Comparison of ENCODE assay signal across 8 cellular contexts in the genomic region with DNA sequence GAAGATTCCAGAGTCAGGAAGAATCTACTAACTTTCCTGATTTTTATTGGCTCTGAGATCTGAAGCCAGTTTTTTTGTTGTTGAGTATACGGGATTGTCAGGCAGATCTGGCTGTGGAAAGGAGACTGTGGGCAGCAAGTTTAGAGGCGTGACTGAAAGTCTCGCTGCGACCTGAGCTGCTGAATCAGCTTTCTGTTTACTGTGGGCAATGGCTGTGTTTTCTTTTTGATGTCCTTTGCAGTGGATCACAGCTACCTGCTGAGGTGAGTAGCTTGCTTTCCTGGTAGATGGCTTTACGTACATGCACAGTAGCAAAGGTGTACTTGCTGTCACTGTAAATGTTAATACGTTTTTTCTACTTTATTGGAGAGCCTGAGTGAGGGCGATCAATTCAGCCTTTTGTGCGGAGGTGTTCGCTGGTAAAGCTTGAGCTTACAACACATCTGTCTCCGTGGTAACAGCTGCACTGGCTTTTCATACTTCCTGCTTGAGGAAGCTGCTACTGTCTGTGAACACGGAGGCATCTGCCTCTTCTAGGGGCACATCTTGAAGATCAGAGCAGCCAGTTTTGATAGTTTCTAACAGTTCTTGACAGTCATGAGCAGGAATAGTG.
A peak's percentile ranks its signal among the peaks of the same experiment; 100 is the strongest.
DNase-seq lines count a peak whose midpoint lies in the region; ATAC-seq and TF ChIP-seq lines count a peak whose summit lies in the region.
"Not testable (repeated sequence)": the region's sequence is repeated elsewhere in the genome, so short reads cannot be mapped to it uniquely, and the experiment has no call there.

No MANE protein-coding gene starts in this region.

- H3K4me3 Mint-ChIP-seq in activated CD8-positive, alpha-beta T cell treated with anti-CD3 and anti-CD28 coated beads, Interleukin-2, amount 10 ng/mL, durations not matched to agents 7 days and 5 days, result peak overlapping the region; percentile 75
- H3K4me3 Mint-ChIP-seq in nephron, result peak overlapping the region; percentile 61 to 79 (median 76)

- H3K27ac ChIP-seq in OCI-LY7 (ENCODE audit: low read depth, low read length, poor library complexity, severe bottlenecking), result peak overlapping the region; percentile 52
- H3K27ac ChIP-seq in vagina, result not testable (repeated sequence)

- DNase-seq in GM13977 (ENCODE audit: low spot score) (peak; percentile 8), OCI-LY7 (ENCODE audit: low spot score) (peak; percentile 68), astrocyte of the spinal cord (ENCODE audit: low read depth, low spot score) (peak; percentile 1), globus pallidus (ENCODE audit: low spot score) (peak; percentile 0)
- peak; percentile 79 for DNase-seq in activated CD8-positive, alpha-beta T cell treated with anti-CD3 and anti-CD28 coated beads, Interleukin-2, amount 10 ng/mL, durations not matched to agents 7 days and 5 days
- DNase-seq in stimulated activated CD4-positive, alpha-beta T cell treated with anti-CD3 and anti-CD28 coated beads, TNF-alpha, amount 100 ng/mL, for 24 hours (ENCODE audit: low read depth in 3 of 3), result peak in 2 of 3 experiments; percentile 2 to 21
- not testable (repeated sequence) for DNase-seq in vagina (ENCODE audit: extremely low spot score in 2 of 2)

- BruUV-seq in OCI-LY7 (replicated peaks; lab: Mats Ljungman, UMichigan), result not testable (repeated sequence)

- H3K36me3 ChIP-seq in OCI-LY7 (ENCODE audit: insufficient read depth, low read length); vagina: not testable (repeated sequence)

- peak overlapping the region; percentile 95; the same call in 1 of the 2 replicates for H2AFZ ChIP-seq in OCI-LY7 (ENCODE audit: low read length)

- peaks cover 29% of the 10 kb centered on the region for H3K4me1 ChIP-seq in OCI-LY7 (ENCODE audit: insufficient read depth, low read length, poor library complexity, severe bottlenecking)
- not testable (repeated sequence) for H3K4me1 ChIP-seq in vagina

- H3K4me2 ChIP-seq in OCI-LY7 (ENCODE audit: low read length), result peak overlapping the region; percentile 82

- H4K20me1 ChIP-seq in OCI-LY7 (ENCODE audit: insufficient read depth, low read length), result not testable (repeated sequence)

- H3K9me2 ChIP-seq in OCI-LY7 (ENCODE audit: insufficient read depth, low read length), result not testable (repeated sequence)

- peak overlapping the region; percentile 86 for H3K27ac Mint-ChIP-seq in activated CD8-positive, alpha-beta T cell treated with anti-CD3 and anti-CD28 coated beads, Interleukin-2, amount 10 ng/mL, durations not matched to agents 7 days and 5 days
- peak overlapping the region; percentile 63 to 83 (median 65) for H3K27ac Mint-ChIP-seq in nephron

- intact Hi-C loops in OCI-LY7 (cut with micrococcal nuclease; ENCODE audit: unreplicated experiment); vagina (cut with DNase I): not testable (repeated sequence)

- H3K27me3 ChIP-seq in vagina, result not testable (repeated sequence)

- POLR2A ChIA-PET in OCI-LY7 (lab: Charles Lee), result interaction anchor here (0.6 kb wide), 2 partner anchors 109 to 367 kb away, joined by 3 to 4 read pairs; no protein-coding TSS in a partner anchor
- POLR2A ChIA-PET in activated CD8-positive, alpha-beta T cell treated with anti-CD3 and anti-CD28 coated beads, Interleukin-2, amount 10 ng/mL, durations not matched to agents 7 days and 5 days (lab: Charles Lee), result interaction anchor here (0.9 kb wide), 1 partner anchor 67 kb away, joined by 4 read pairs; no protein-coding TSS in a partner anchor

- H3K4me3 ChIP-seq in OCI-LY7 (ENCODE audit: low read depth, low read length, poor library complexity, severe bottlenecking), result peak overlapping the region; percentile 56
- not testable (repeated sequence) for H3K4me3 ChIP-seq in astrocyte of the spinal cord (ENCODE audit: low read depth, low read length)
- H3K4me3 ChIP-seq in vagina, result peak overlapping the region; percentile 17 to 28

- not testable (repeated sequence) for H3K27me3 Mint-ChIP-seq in activated CD8-positive, alpha-beta T cell treated with anti-CD3 and anti-CD28 coated beads, Interleukin-2, amount 10 ng/mL, durations not matched to agents 7 days and 5 days (ENCODE audit: low read depth); nephron (ENCODE audit: low read depth)

- peak; percentile 42 for ATAC-seq in activated CD8-positive, alpha-beta T cell treated with anti-CD3 and anti-CD28 coated beads, Interleukin-2, amount 10 ng/mL, durations not matched to agents 7 days and 5 days

- in situ Hi-C loops in GM13977 (cut with MboI; ENCODE audit: low pct_unique_long_range_greater_than_20kb, low sequenced_read_pairs, unreplicated experiment); astrocyte of the spinal cord (cut with HindIII; ENCODE audit: low sequenced_read_pairs): not testable (repeated sequence)

- not testable (repeated sequence) for H3K79me2 ChIP-seq in OCI-LY7 (ENCODE audit: insufficient read depth, low read depth, low read length)

- H3K36me3 Mint-ChIP-seq in activated CD8-positive, alpha-beta T cell treated with anti-CD3 and anti-CD28 coated beads, Interleukin-2, amount 10 ng/mL, durations not matched to agents 7 days and 5 days (ENCODE audit: low read depth); nephron (ENCODE audit: low read depth): not testable (repeated sequence)

- not testable (repeated sequence) for TF ChIP-seq POLR2A in vagina (IDR thresholded peaks at IDR 0.05)

- not testable (repeated sequence) for TF ChIP-seq CTCF in GM13977 (IDR thresholded peaks at IDR 0.05; ENCODE audit: extremely low read depth, insufficient read depth, missing control alignments); OCI-LY7 (conservative IDR thresholded peaks at IDR 0.05; ENCODE audit: low read length); astrocyte of the spinal cord (IDR thresholded peaks at IDR 0.05; ENCODE audit: low read depth, low read length); nephron (IDR thresholded peaks at IDR 0.05; ENCODE audit: unreplicated experiment in 3 of 3); vagina (IDR thresholded peaks at IDR 0.05)

- peaks cover 27% of the 10 kb centered on the region for H3K4me1 Mint-ChIP-seq in activated CD8-positive, alpha-beta T cell treated with anti-CD3 and anti-CD28 coated beads, Interleukin-2, amount 10 ng/mL, durations not matched to agents 7 days and 5 days (ENCODE audit: low read depth)
- peaks cover 38% of the 10 kb centered on the region for H3K4me1 Mint-ChIP-seq in nephron

- not testable (repeated sequence) for H3K9me3 Mint-ChIP-seq in activated CD8-positive, alpha-beta T cell treated with anti-CD3 and anti-CD28 coated beads, Interleukin-2, amount 10 ng/mL, durations not matched to agents 7 days and 5 days (ENCODE audit: insufficient read depth); nephron

- CTCF ChIA-PET in OCI-LY7 (lab: Charles Lee; ENCODE audit: unreplicated experiment); activated CD8-positive, alpha-beta T cell treated with anti-CD3 and anti-CD28 coated beads, Interleukin-2, amount 10 ng/mL, durations not matched to agents 7 days and 5 days (lab: Charles Lee): not testable (repeated sequence)

- H3K9me3 ChIP-seq in OCI-LY7 (ENCODE audit: low read length); vagina: not testable (repeated sequence)
